32 cellular contexts compared by ENCODE assay signal in genomic region chr6:134943567-134944111, GRCh38. TPM values are rescaled to one million over a fixed set of nuclear protein-coding genes. Genes with fewer than 3 reads are reported as not detected.
"Had no signal": no experiment of that assay in that cellular context is flagged by ENCODE, and none has a peak within 500 bp of the region (broad histone marks: within the 10 kb centered on the region; RNA-seq: fewer than 3 reads in every experiment).

No MANE protein-coding gene starts in this region.

- H3K4me3 ChIP-seq: adrenal gland, body of pancreas, cardiac muscle cell, coronary artery, dorsolateral prefrontal cortex, gastroesophageal sphincter, hepatocyte, right atrium auricular region, suprapubic skin, tibial artery had no signal

- H3K9me3 ChIP-seq: adrenal gland, body of pancreas, gastroesophageal sphincter, right atrium auricular region had no signal

- H3K36me3 ChIP-seq: adrenal gland, cardiac muscle cell, right atrium auricular region, suprapubic skin, tibial artery, WERI-Rb-1 had no signal

- H3K36me3 Mint-ChIP-seq: activated naive CD8-positive, alpha-beta T cell treated with anti-CD3 and anti-CD28 coated beads for 36 hours; naive B cell had no signal

- H3K4me1 ChIP-seq: adrenal gland, body of pancreas, gastroesophageal sphincter, right atrium auricular region, suprapubic skin, tibial artery had no signal

- DNase-seq: activated CD4-positive, alpha-beta T cell treated with anti-CD3 and anti-CD28 coated beads, Interleukin-2, amount 50 U/mL, for 1 hour; activated CD4-positive, CD25-positive, alpha-beta regulatory T cell treated with anti-CD3 and anti-CD28 coated beads, Interleukin-2, amount 50 U/mL, for 72 hours; activated CD8-positive, alpha-beta memory T cell treated with anti-CD3 and anti-CD28 coated beads, Interleukin-2, amount 10 ng/mL, durations not matched to agents 7 days and 5 days; activated CD8-positive, alpha-beta T cell treated with anti-CD3 and anti-CD28 coated beads, Interleukin-2, amount 10 ng/mL, durations not matched to agents 7 days and 5 days; activated naive CD4-positive, alpha-beta T cell; activated naive CD8-positive, alpha-beta T cell treated with anti-CD3 and anti-CD28 coated beads for 36 hours; activated T-cell treated with anti-CD3 and anti-CD28 coated beads, Interleukin-2, amount 50 U/mL, for 48 hours; adrenal gland; aorta; body of pancreas; dorsolateral prefrontal cortex; effector memory CD4-positive, alpha-beta T cell; erythroblast; islet precursor cell; left ventricle myocardium superior; naive B cell; nephron progenitor cell; nucleus accumbens; stimulated activated CD4-positive, alpha-beta T cell treated with anti-CD3 and anti-CD28 coated beads, Interleukin-15, amount 100 ng/mL, for 24 hours; stimulated activated CD4-positive, alpha-beta T cell treated with anti-CD3 and anti-CD28 coated beads, Interleukin-2, amount 100 ng/mL, for 24 hours; stimulated activated naive CD4-positive, alpha-beta T cell; T-helper 1 cell; T1000; tibial artery; WERI-Rb-1 had no signal

- H3K27me3 Mint-ChIP-seq: activated CD8-positive, alpha-beta memory T cell treated with anti-CD3 and anti-CD28 coated beads, Interleukin-2, amount 10 ng/mL, durations not matched to agents 7 days and 5 days; activated naive CD8-positive, alpha-beta T cell treated with anti-CD3 and anti-CD28 coated beads for 36 hours; naive B cell had no signal

- H3K4me2 ChIP-seq: hepatocyte had no signal

- H3K27ac ChIP-seq: adrenal gland, body of pancreas, cardiac muscle cell, coronary artery, dorsolateral prefrontal cortex, gastroesophageal sphincter, hepatocyte, right atrium auricular region, suprapubic skin, tibial artery, WERI-Rb-1 had no signal

- ATAC-seq: activated CD8-positive, alpha-beta memory T cell treated with anti-CD3 and anti-CD28 coated beads, Interleukin-2, amount 10 ng/mL, durations not matched to agents 7 days and 5 days; activated CD8-positive, alpha-beta T cell treated with anti-CD3 and anti-CD28 coated beads, Interleukin-2, amount 10 ng/mL, durations not matched to agents 7 days and 5 days; body of pancreas; gastroesophageal sphincter; left ventricle myocardium superior had no signal

- H3K9me3 Mint-ChIP-seq: activated naive CD8-positive, alpha-beta T cell treated with anti-CD3 and anti-CD28 coated beads for 36 hours had no signal

- H3K27ac Mint-ChIP-seq: activated CD8-positive, alpha-beta memory T cell treated with anti-CD3 and anti-CD28 coated beads, Interleukin-2, amount 10 ng/mL, durations not matched to agents 7 days and 5 days; activated CD8-positive, alpha-beta T cell treated with anti-CD3 and anti-CD28 coated beads, Interleukin-2, amount 10 ng/mL, durations not matched to agents 7 days and 5 days; activated naive CD8-positive, alpha-beta T cell treated with anti-CD3 and anti-CD28 coated beads for 36 hours; nephron progenitor cell had no signal

- H3K79me2 ChIP-seq: hepatocyte had no signal

- H2AFZ ChIP-seq: hepatocyte had no signal

- H3K4me3 Mint-ChIP-seq: activated CD8-positive, alpha-beta memory T cell treated with anti-CD3 and anti-CD28 coated beads, Interleukin-2, amount 10 ng/mL, durations not matched to agents 7 days and 5 days; activated CD8-positive, alpha-beta T cell treated with anti-CD3 and anti-CD28 coated beads, Interleukin-2, amount 10 ng/mL, durations not matched to agents 7 days and 5 days; activated naive CD8-positive, alpha-beta T cell treated with anti-CD3 and anti-CD28 coated beads for 36 hours; naive B cell; nephron progenitor cell had no signal

- H3K27me3 ChIP-seq: adrenal gland, body of pancreas, cardiac muscle cell, dorsolateral prefrontal cortex, gastroesophageal sphincter, hepatocyte, right atrium auricular region, suprapubic skin, tibial artery had no signal

RNA-seq across cellular contexts. Expression of gene ALDH8A1, which starts 6.3 kb away (rescaled TPM):
- total RNA-seq: fibroblast of villous mesenchyme had no signal
